Comparison of ENCODE assay signal across 9 cellular contexts in genomic region chr19:14496849-14497346, GRCh38. TPM values are rescaled to one million over a fixed set of nuclear protein-coding genes. Genes with fewer than 3 reads are reported as not detected.
A peak's percentile ranks its signal among the peaks of the same experiment; 100 is the strongest.
DNase-seq lines count a peak whose midpoint lies in the region; ATAC-seq and TF ChIP-seq lines count a peak whose summit lies in the region.
"Had no signal": no experiment of that assay in that cellular context is flagged by ENCODE, and none has a peak within 500 bp of the region (broad histone marks: within the 10 kb centered on the region; RNA-seq: fewer than 3 reads in every experiment).

No MANE protein-coding gene starts in this region.

- H3K9ac ChIP-seq in mesenchymal stem cell (ENCODE audit: low read length) = peak overlapping the region; percentile 78

- H4K8ac ChIP-seq in mesenchymal stem cell (ENCODE audit: low read length) = peak overlapping the region; percentile 75

- BruUV-seq in MCF 10A (replicated peaks; lab: Mats Ljungman, UMichigan) = TSS peak; percentile 67

- H3K18ac ChIP-seq in mesenchymal stem cell (ENCODE audit: low read depth in 1 of 2, low read length in 2 of 2) = peak overlapping the region; percentile 29 to 88

- POLR2A ChIA-PET in MCF 10A (lab: Yijun Ruan, JAX) = interaction anchor here (0.6 to 6.8 kb wide), 12 partner anchors 15 to 360 kb away, joined by 3 to 203 read pairs (median 6); partner anchors contain the start of genes ADGRE5, ASF1B, DDX39A and DNAJB1

- no peaks in the 10 kb centered on the region for H3K27me3 ChIP-seq in mesenchymal stem cell (ENCODE audit: control insufficient read depth in 1 of 2, insufficient read depth in 1 of 2, low read length in 2 of 2)
- H3K27me3 ChIP-seq in transverse colon = no peaks in the 10 kb centered on the region

- TF ChIP-seq EP300 in transverse colon (IDR thresholded peaks at IDR 0.05; ENCODE audit: low read depth) = no peak

- H3K4ac ChIP-seq in mesenchymal stem cell (ENCODE audit: low read depth in 1 of 2, low read length in 2 of 2) = peak overlapping the region; percentile 13 to 20

- H4K91ac ChIP-seq in mesenchymal stem cell (ENCODE audit: low read length) = peak overlapping the region; percentile 71

- H3K79me1 ChIP-seq in mesenchymal stem cell (replicated peaks; ENCODE audit: low read length, poor library complexity, severe bottlenecking) = peaks cover 4% of the 10 kb centered on the region

- H3K27ac ChIP-seq in mesenchymal stem cell (ENCODE audit: low read length, poor library complexity, severe bottlenecking) (no peak overlapping the region), transverse colon (peak overlapping the region; percentile 86 to 94 (median 90))

- H3K4me3 Mint-ChIP-seq in activated naive CD4-positive, alpha-beta T cell treated with anti-CD3 and anti-CD28 coated beads, Interleukin-2, amount 50 U/mL, for 24 hours = peak overlapping the region; percentile 76
- H3K4me3 Mint-ChIP-seq in MCF 10A (ENCODE audit: unreplicated experiment) = peak overlapping the region; percentile 76

- no peaks in the 10 kb centered on the region for H3K27me3 Mint-ChIP-seq in activated naive CD4-positive, alpha-beta T cell treated with anti-CD3 and anti-CD28 coated beads, Interleukin-2, amount 50 U/mL, for 24 hours
- H3K27me3 Mint-ChIP-seq in MCF 10A (ENCODE audit: insufficient read depth, unreplicated experiment) = no peaks in the 10 kb centered on the region

- no peak overlapping the region for H3K14ac ChIP-seq in mesenchymal stem cell (ENCODE audit: low read length in 2 of 2)

- H3K9me3 Mint-ChIP-seq in activated naive CD4-positive, alpha-beta T cell treated with anti-CD3 and anti-CD28 coated beads, Interleukin-2, amount 50 U/mL, for 24 hours = no peaks in the 10 kb centered on the region
- H3K9me3 Mint-ChIP-seq in MCF 10A (ENCODE audit: unreplicated experiment) = no peaks in the 10 kb centered on the region

- peaks cover 3% of the 10 kb centered on the region for H3K36me3 Mint-ChIP-seq in activated naive CD4-positive, alpha-beta T cell treated with anti-CD3 and anti-CD28 coated beads, Interleukin-2, amount 50 U/mL, for 24 hours
- H3K36me3 Mint-ChIP-seq in MCF 10A (ENCODE audit: insufficient read depth, unreplicated experiment) = peaks cover 14% of the 10 kb centered on the region

- no peak overlapping the region for H2AFZ ChIP-seq in mesenchymal stem cell (ENCODE audit: low read depth, low read length)

- H2BK120ac ChIP-seq in mesenchymal stem cell (ENCODE audit: low read depth, low read length) = peak overlapping the region; percentile 86

- no peak overlapping the region for H3K23ac ChIP-seq in mesenchymal stem cell (ENCODE audit: low read length in 2 of 2)

- CTCF ChIA-PET in MCF 10A (lab: Yijun Ruan, JAX) = interaction anchor here (0.5 to 2.8 kb wide), 5 partner anchors 9 to 80 kb away, joined by 3 to 24 read pairs (median 3); no protein-coding TSS in a partner anchor

- H3K9me3 ChIP-seq in mesenchymal stem cell (ENCODE audit: control insufficient read depth, low read length) = no peaks in the 10 kb centered on the region
- H3K9me3 ChIP-seq in transverse colon = no peaks in the 10 kb centered on the region

- peaks cover 30% of the 10 kb centered on the region for H3K4me1 Mint-ChIP-seq in activated naive CD4-positive, alpha-beta T cell treated with anti-CD3 and anti-CD28 coated beads, Interleukin-2, amount 50 U/mL, for 24 hours
- peaks cover 38% of the 10 kb centered on the region for H3K4me1 Mint-ChIP-seq in MCF 10A (ENCODE audit: insufficient read depth, unreplicated experiment)

- 84% methylated on average over 9 of the region's 9 CpGs for WGBS in mesenchymal stem cell
- 17 to 50% methylated on average over 2 to 9 of the region's 9 CpGs for WGBS in transverse colon (ENCODE audit: low coverage in 1 of 2), 2 donors

- TF ChIP-seq CTCF in MCF 10A (IDR thresholded peaks at IDR 0.05; ENCODE audit: unreplicated experiment) (no peak), transverse colon (IDR thresholded peaks at IDR 0.05) (no peak)

- in situ Hi-C loops in transverse colon (cut with MboI; ENCODE audit: low pct_ligation_motif_present in 1 of 4, low pct_unique_long_range_greater_than_20kb in 1 of 4, low sequenced_read_pairs in 3 of 4) = no loop called here

- H3K4me1 ChIP-seq in mesenchymal stem cell (ENCODE audit: control insufficient read depth, insufficient read depth, low read depth, low read length) (peaks cover 20% of the 10 kb centered on the region), transverse colon (peaks cover 25 to 58% (median 42%) of the 10 kb centered on the region in 4 donors)

- no peak overlapping the region for H2BK5ac ChIP-seq in mesenchymal stem cell (ENCODE audit: low read depth, low read length, poor library complexity, severe bottlenecking)

- H3K27ac Mint-ChIP-seq in activated naive CD4-positive, alpha-beta T cell treated with anti-CD3 and anti-CD28 coated beads, Interleukin-2, amount 50 U/mL, for 24 hours = peak overlapping the region; percentile 75
- H3K27ac Mint-ChIP-seq in MCF 10A (ENCODE audit: low read depth, unreplicated experiment) = peak overlapping the region; percentile 83

- no peak for DNase-seq in activated naive CD4-positive, alpha-beta T cell (lab: John Stamatoyannopoulos, UW)
- DNase-seq in MCF 10A (ENCODE audit: unreplicated experiment) (no peak), mesenchymal stem cell (no peak), transverse colon (no peak), NCI-H2227 treated with DMSO at 0.1 percent for 48 hours (lab: John Stamatoyannopoulos, UW) (no peak), islet precursor cell (no peak)

- H3K4me2 ChIP-seq in mesenchymal stem cell (ENCODE audit: low read length, poor library complexity, severe bottlenecking) = no peak overlapping the region

- H2BK15ac ChIP-seq in mesenchymal stem cell (ENCODE audit: low read depth, poor library complexity, severe bottlenecking) = peak overlapping the region; percentile 97

- no peak for TF ChIP-seq POLR2A in transverse colon (IDR thresholded peaks at IDR 0.05)

- peak overlapping the region; percentile 56 for H2AK5ac ChIP-seq in mesenchymal stem cell (ENCODE audit: low read length, severe bottlenecking)

- peaks cover 10 to 12% of the 10 kb centered on the region in 2 experiments for H3K36me3 ChIP-seq in mesenchymal stem cell (ENCODE audit: control insufficient read depth in 1 of 2, insufficient read depth in 2 of 2, low read depth in 1 of 2, low read length in 2 of 2)
- H3K36me3 ChIP-seq in transverse colon = no peaks in the 10 kb centered on the region

- intact Hi-C loops in MCF 10A (cut with micrococcal nuclease) (no loop called here), transverse colon (cut with DNase I; ENCODE audit: low total_unique reads) (no loop called here)

- peak overlapping the region; percentile 51 to 85 for H2BK12ac ChIP-seq in mesenchymal stem cell (ENCODE audit: low read length in 2 of 2)

- no peak for ATAC-seq in GM21717 (IDR thresholded peaks at IDR 0.05; ENCODE audit: unreplicated experiment)

- peak overlapping the region in 1 of 2 experiments; percentile 74 for H3K4me3 ChIP-seq in mesenchymal stem cell (ENCODE audit: insufficient read depth in 1 of 2, low read depth in 1 of 2, low read length in 2 of 2)
- H3K4me3 ChIP-seq in transverse colon = peak overlapping the region in 2 of 4 donors; percentile 93 to 94

RNA-seq across cellular contexts. Expression of gene GIPC1, which starts 1.0 kb away (rescaled TPM):
- 107 and 108 TPM in 2 replicates for total RNA-seq in MCF 10A (2022)
- 120 TPM for polyA plus RNA-seq in mesenchymal stem cell (2013, experiment 1 of 2)
- 116 TPM for polyA plus RNA-seq in mesenchymal stem cell (2013, experiment 2 of 2)
- 100 to 1,000 TPM; 295 to 569 (median 362) TPM for total RNA-seq in transverse colon

RNA-seq across cellular contexts. Expression of gene DNAJB1, which starts 21.3 kb away (rescaled TPM):
- total RNA-seq in MCF 10A (2022) = 71.6 and 97.4 TPM in 2 replicates
- 59.4 TPM for polyA plus RNA-seq in mesenchymal stem cell (2013, experiment 1 of 2)
- 60.1 TPM for polyA plus RNA-seq in mesenchymal stem cell (2013, experiment 2 of 2)
- total RNA-seq in transverse colon = 100 to 1,000 TPM in 2 of 4 donors, 10 to 100 TPM in 2; 20.3 to 111 (median 93.8) TPM

RNA-seq across cellular contexts. Expression of gene PTGER1, which starts 21.7 kb away (rescaled TPM):
- total RNA-seq in MCF 10A (2022) = 0.29 and 0.42 TPM in 2 replicates
- 1.2 TPM for polyA plus RNA-seq in mesenchymal stem cell (2013, experiment 1 of 2)
- polyA plus RNA-seq in mesenchymal stem cell (2013, experiment 2 of 2) = 1.3 TPM
- 1 to 10 TPM in 2 of 4 donors, not detected in 2; 1.1 to 1.2 TPM for total RNA-seq in transverse colon
- total RNA-seq: LHCN-M2 had no signal

RNA-seq across cellular contexts. Expression of gene TECR, which starts 32.5 kb away (rescaled TPM):
- total RNA-seq in MCF 10A (2022) = 74.1 and 106 TPM in 2 replicates
- polyA plus RNA-seq in mesenchymal stem cell (2013, experiment 1 of 2) = 136 TPM
- polyA plus RNA-seq in mesenchymal stem cell (2013, experiment 2 of 2) = 131 TPM
- 100 to 1,000 TPM in 1 of 4 donors, 10 to 100 TPM in 3; 36.6 to 145 (median 69.3) TPM for total RNA-seq in transverse colon
